Comparison of ENCODE assay signal across 21 cellular contexts in genomic region chr2:241118727-241119505, GRCh38.
"Had no signal": no experiment of that assay in that cellular context is flagged by ENCODE, and none has a peak within 500 bp of the region (broad histone marks: within the 10 kb centered on the region; RNA-seq: fewer than 3 reads in every experiment).

No MANE protein-coding gene starts in this region.

- H3K27me3 ChIP-seq: esophagus squamous epithelium, gastrocnemius medialis, neural progenitor cell, thyroid gland had no signal

- H2AFZ ChIP-seq: neural progenitor cell had no signal

- H3K9me3 ChIP-seq: esophagus squamous epithelium, gastrocnemius medialis, prostate gland, thyroid gland had no signal

- H3K4me1 ChIP-seq: gastrocnemius medialis, neural progenitor cell, prostate gland, thyroid gland had no signal

- ATAC-seq: activated T-cell treated with anti-CD3 and anti-CD28 coated beads, Interleukin-2, amount 50 U/mL, for 72 hours; gastrocnemius medialis; left cardiac atrium; naive thymus-derived CD4-positive, alpha-beta T cell; stimulated activated naive CD8-positive, alpha-beta T cell treated with anti-CD3 and anti-CD28 coated beads, Interleukin-15, Interleukin-2, amounts not matched to agents 100 U/mL and 50 U/mL, for 24 hours had no signal

- H3K4me2 ChIP-seq: neural progenitor cell had no signal

- H3K9ac ChIP-seq: neural progenitor cell had no signal

- DNase-seq: activated CD4-positive, alpha-beta T cell treated with anti-CD3 and anti-CD28 coated beads, Interleukin-2, amount 50 U/mL, for 48 hours; activated CD8-positive, alpha-beta memory T cell treated with anti-CD3 and anti-CD28 coated beads, Interleukin-2, amount 50 U/mL, for 48 hours; activated effector memory CD4-positive, alpha-beta T cell treated with Interleukin-2 at 50 U/mL for 16 hours; activated naive CD4-positive, alpha-beta T cell treated with anti-CD3 and anti-CD28 coated beads for 36 hours; activated T-cell treated with anti-CD3 and anti-CD28 coated beads, Interleukin-2, amount 50 U/mL, for 72 hours; aorta; caudate nucleus; dermis blood vessel endothelial cell; esophagus squamous epithelium; gastrocnemius medialis; hypothalamus; left cardiac atrium; mesendoderm; naive thymus-derived CD4-positive, alpha-beta T cell; stimulated activated CD4-positive, alpha-beta T cell treated with anti-CD3 and anti-CD28 coated beads, Interleukin-4, amount 100 ng/mL, for 24 hours; stimulated activated naive CD8-positive, alpha-beta T cell treated with anti-CD3 and anti-CD28 coated beads, Interleukin-15, Interleukin-2, amounts not matched to agents 100 U/mL and 50 U/mL, for 24 hours; T-helper 9 cell; thyroid gland had no signal

- H3K4me3 Mint-ChIP-seq: activated naive CD4-positive, alpha-beta T cell treated with anti-CD3 and anti-CD28 coated beads for 36 hours; activated T-cell treated with anti-CD3 and anti-CD28 coated beads, Interleukin-2, amount 50 U/mL, for 72 hours; brain; naive thymus-derived CD4-positive, alpha-beta T cell; neural progenitor cell had no signal

- H3K27ac Mint-ChIP-seq: activated T-cell treated with anti-CD3 and anti-CD28 coated beads, Interleukin-2, amount 50 U/mL, for 72 hours; brain; neural progenitor cell had no signal

- H3K27me3 Mint-ChIP-seq: brain; naive thymus-derived CD4-positive, alpha-beta T cell had no signal

- H3K27ac ChIP-seq: esophagus squamous epithelium, gastrocnemius medialis, neural progenitor cell, prostate gland, thyroid gland had no signal

- H3K4me3 ChIP-seq: esophagus squamous epithelium, gastrocnemius medialis, neural progenitor cell, prostate gland, thyroid gland had no signal

- H3K9me3 Mint-ChIP-seq: brain, neural progenitor cell had no signal

- H3K4me1 Mint-ChIP-seq: brain, neural progenitor cell had no signal

- H3K36me3 ChIP-seq: gastrocnemius medialis, neural progenitor cell, prostate gland, thyroid gland had no signal
